In genomic region chr2:138500592-138501426, GRCh38 we compare ENCODE assay signal across 7 cellular contexts. TPM values are rescaled to one million over a fixed set of nuclear protein-coding genes. Genes with fewer than 3 reads are reported as not detected.
DNase-seq lines count a peak whose midpoint lies in the region; ATAC-seq and TF ChIP-seq lines count a peak whose summit lies in the region.

No MANE protein-coding gene starts in this region.

- H3K4me3 ChIP-seq in foreskin fibroblast (ENCODE audit: low read depth in 1 of 2, low read length in 2 of 2), result peak overlapping the region; percentile 75 to 89

- ATAC-seq in GM19023 (IDR thresholded peaks at IDR 0.05; ENCODE audit: unreplicated experiment) (peak; percentile 10), HG02763 (IDR thresholded peaks at IDR 0.05; ENCODE audit: unreplicated experiment) (peak; percentile 2), T-helper 17 cell (peak; percentile 2), esophagus mucosa (no peak)

- H3K9me3 ChIP-seq in T-helper 17 cell (ENCODE audit: control insufficient read depth, low read length, poor library complexity, severe bottlenecking), result no peaks in the 10 kb centered on the region

- no peak for TF ChIP-seq CTCF in foreskin fibroblast (IDR thresholded peaks at IDR 0.05; ENCODE audit: low read depth, low read length)

- DNase-seq in T-helper 17 cell (no peak), foreskin fibroblast (no peak), pons (ENCODE audit: low spot score) (peak; percentile 15), GF-D8 (lab: John Stamatoyannopoulos, UW) (no peak)

- H3K27me3 Mint-ChIP-seq in T-helper 17 cell, result no peaks in the 10 kb centered on the region

- H3K36me3 Mint-ChIP-seq in T-helper 17 cell (ENCODE audit: low read depth), result peaks cover 5% of the 10 kb centered on the region

- H3K4me3 Mint-ChIP-seq in T-helper 17 cell, result peak overlapping the region; percentile 100

- peak overlapping the region; percentile 63 for H3K27ac Mint-ChIP-seq in T-helper 17 cell

- peaks cover 27% of the 10 kb centered on the region for H3K4me1 Mint-ChIP-seq in T-helper 17 cell

RNA-seq across cellular contexts. Expression of gene SPOPL, which starts 0.8 kb away (rescaled TPM):
- 10 to 100 TPM; 13.5 to 22.0 TPM for total RNA-seq in T-helper 17 cell
- total RNA-seq in esophagus mucosa, result 8.8 TPM
